Comparison of ENCODE assay signal across 2 cellular contexts in the genomic region with DNA sequence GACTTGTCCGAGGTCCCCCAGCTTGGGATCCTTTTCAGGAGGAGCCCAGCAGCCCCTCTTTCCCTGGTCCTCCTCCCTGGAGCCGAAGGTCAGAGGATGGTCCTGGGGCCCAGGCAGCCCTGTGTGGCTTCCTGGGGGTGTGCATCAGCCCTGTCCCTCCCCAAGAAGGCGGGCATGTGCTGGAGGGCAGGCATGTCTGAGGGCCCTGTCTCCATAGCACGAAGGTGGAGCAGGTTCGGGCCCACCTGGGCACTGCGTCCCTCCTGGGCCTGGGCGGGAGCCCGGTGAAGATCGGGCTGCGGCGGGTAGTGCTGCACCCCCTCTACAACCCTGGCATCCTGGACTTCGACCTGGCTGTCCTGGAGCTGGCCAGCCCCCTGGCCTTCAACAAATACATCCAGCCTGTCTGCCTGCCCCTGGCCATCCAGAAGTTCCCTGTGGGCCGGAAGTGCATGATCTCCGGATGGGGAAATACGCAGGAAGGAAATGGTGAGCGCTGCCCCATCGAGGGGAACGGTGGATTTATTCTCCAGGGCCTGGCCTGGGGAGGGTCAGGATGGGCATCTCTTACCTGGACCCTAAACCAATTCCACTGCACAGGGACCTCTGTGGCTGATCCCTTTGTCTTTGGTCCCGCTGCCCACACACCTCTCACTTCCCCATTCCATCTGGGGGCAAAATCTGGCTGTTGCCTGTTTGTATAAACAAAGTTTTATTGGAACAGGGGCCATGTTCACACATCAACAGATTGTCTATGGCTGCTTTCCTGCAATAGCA.
A peak's percentile ranks its signal among the peaks of the same experiment; 100 is the strongest.
TF ChIP-seq lines count a peak whose summit lies in the region.

No MANE protein-coding gene starts in this region.

TF ChIP-seq in HEK293, 187 proteins besides CTCF, POLR2A, EP300 and RAD21:
- peak; percentile 40; the same call in 1 of the 2 replicates for TF ChIP-seq SP2 (tag by site-specific recombination; IDR thresholded peaks at IDR 0.05)
- TF ChIP-seq, protein P1, sequence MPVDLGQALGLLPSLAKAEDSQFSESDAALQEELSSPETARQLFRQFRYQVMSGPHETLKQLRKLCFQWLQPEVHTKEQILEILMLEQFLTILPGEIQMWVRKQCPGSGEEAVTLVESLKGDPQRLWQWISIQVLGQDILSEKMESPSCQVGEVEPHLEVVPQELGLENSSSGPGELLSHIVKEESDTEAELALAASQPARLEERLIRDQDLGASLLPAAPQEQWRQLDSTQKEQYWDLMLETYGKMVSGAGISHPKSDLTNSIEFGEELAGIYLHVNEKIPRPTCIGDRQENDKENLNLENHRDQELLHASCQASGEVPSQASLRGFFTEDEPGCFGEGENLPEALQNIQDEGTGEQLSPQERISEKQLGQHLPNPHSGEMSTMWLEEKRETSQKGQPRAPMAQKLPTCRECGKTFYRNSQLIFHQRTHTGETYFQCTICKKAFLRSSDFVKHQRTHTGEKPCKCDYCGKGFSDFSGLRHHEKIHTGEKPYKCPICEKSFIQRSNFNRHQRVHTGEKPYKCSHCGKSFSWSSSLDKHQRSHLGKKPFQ (tag by site-specific recombination; IDR thresholded peaks at IDR 0.05) = no peak
TF ChIP-seq in HEK293: peak in this region for 1.

TF ChIP-seq in K562, 482 proteins besides CTCF, POLR2A, EP300 and RAD21:
- TF ChIP-seq ZNF23 (CRISPR knock-in tag; IDR thresholded peaks at IDR 0.05) (no peak), SPI1 (IDR thresholded peaks at IDR 0.05; ENCODE audit: borderline replicate concordance, low read depth, low read length) (peak; percentile 69), ZBTB40 (IDR thresholded peaks at IDR 0.05) (peak; percentile 94), ZBTB40 (CRISPR knock-in tag; IDR thresholded peaks at IDR 0.05) (peak; percentile 89), ZC3H11A (IDR thresholded peaks at IDR 0.05; ENCODE audit: low read depth, low read length) (no peak), RBFOX2 (IDR thresholded peaks at IDR 0.05; ENCODE audit: low read depth, low read length) (peak; percentile 51), ARNT (IDR thresholded peaks at IDR 0.05) (no peak), E2F5 (CRISPR knock-in tag; IDR thresholded peaks at IDR 0.05) (no peak), POLR2AphosphoS5 (IDR thresholded peaks at IDR 0.05; ENCODE audit: control insufficient read depth, insufficient read depth, low read depth, low read length) (peak; percentile 3; the same call in 1 of the 2 replicates), PML (IDR thresholded peaks at IDR 0.05; ENCODE audit: low read length) (0 out of 2 replicates have a peak, but pooled peaks have one; percentile 34), FIP1L1 (IDR thresholded peaks at IDR 0.05; ENCODE audit: low read depth, low read length, poor library complexity, severe bottlenecking) (peak; percentile 61), LCOR (CRISPR knock-in tag; IDR thresholded peaks at IDR 0.05) (no peak), ZBTB26 (CRISPR knock-in tag; IDR thresholded peaks at IDR 0.05) (no peak), CCAR2 (IDR thresholded peaks at IDR 0.05; ENCODE audit: low read depth, low read length) (no peak), ZNF740 (CRISPR knock-in tag; IDR thresholded peaks at IDR 0.05) (0 out of 2 replicates have a peak, but pooled peaks have one; percentile 10), ZNF740 (tag; IDR thresholded peaks at IDR 0.05) (no peak), ZBTB33 (CRISPR knock-in tag; IDR thresholded peaks at IDR 0.05) (no peak), POLR2G (IDR thresholded peaks at IDR 0.05; ENCODE audit: low read depth, low read length) (peak; percentile 77), RBM22 (IDR thresholded peaks at IDR 0.05; ENCODE audit: low read depth, low read length, poor library complexity, severe bottlenecking) (peak; percentile 58)
